22 cellular contexts compared by ENCODE assay signal in the genomic region with DNA sequence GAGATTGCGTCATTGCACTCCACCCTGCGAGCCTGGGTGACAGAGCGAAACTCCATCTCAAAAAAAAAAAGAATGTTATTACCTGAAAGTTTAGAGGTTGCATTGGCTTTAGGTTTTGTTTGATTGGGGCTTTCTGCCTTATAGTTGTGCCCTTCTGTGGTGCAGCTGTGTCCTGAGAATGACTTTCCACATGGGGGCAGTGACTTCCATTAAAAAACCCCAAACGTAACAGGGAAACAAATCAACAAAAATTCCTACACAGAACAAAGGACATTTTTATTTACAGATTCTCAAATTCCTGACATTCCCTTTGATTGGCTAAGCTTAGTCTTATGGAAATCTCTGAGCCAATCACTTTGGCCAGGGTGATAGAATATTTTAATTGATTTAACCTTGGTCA.
DNase-seq lines count a peak whose midpoint lies in the region; ATAC-seq and TF ChIP-seq lines count a peak whose summit lies in the region.
"Had no signal": no experiment of that assay in that cellular context is flagged by ENCODE, and none has a peak within 500 bp of the region (broad histone marks: within the 10 kb centered on the region; RNA-seq: fewer than 3 reads in every experiment).

No MANE protein-coding gene starts in this region.

- ATAC-seq in foreskin keratinocyte (no peak), left colon (no peak)
- ATAC-seq: T-cell had no signal

- no peak overlapping the region for H2BK5ac ChIP-seq in H9 (ENCODE audit: insufficient read length, low read length)

- no peak overlapping the region for H2BK15ac ChIP-seq in H9 (ENCODE audit: low read depth, low read length)

- H3K27ac ChIP-seq in H9 (ENCODE audit: insufficient read length, low read depth, low read length) (no peak overlapping the region), foreskin keratinocyte (no peak overlapping the region)

- H3K4me1 Mint-ChIP-seq in H9 (0 out of 4 replicates have a peak, but pooled peaks cover 2 to 3% of the 10 kb centered on the region in 2 experiments), glutamatergic neuron (ENCODE audit: low read depth, unreplicated experiment) (peaks cover under 1% of the 10 kb centered on the region)
- H3K4me1 Mint-ChIP-seq: activated CD4-positive, alpha-beta memory T cell treated with anti-CD3 and anti-CD28 coated beads, Interleukin-2, amount 10 ng/mL, durations not matched to agents 7 days and 5 days; activated naive CD8-positive, alpha-beta T cell treated with anti-CD3 and anti-CD28 coated beads for 36 hours; memory B cell; T-cell had no signal

- H3K4ac ChIP-seq in H9 (ENCODE audit: low read depth, low read length): no peak overlapping the region

- no peaks in the 10 kb centered on the region for H3K27me3 ChIP-seq in H9 (ENCODE audit: insufficient read depth, low read length)
- H3K27me3 ChIP-seq in foreskin keratinocyte: no peaks in the 10 kb centered on the region
- 0 out of 2 replicates have a peak, but pooled peaks cover 2% of the 10 kb centered on the region for H3K27me3 ChIP-seq in MG63

- no peak overlapping the region for H2AK5ac ChIP-seq in H9 (ENCODE audit: insufficient read length, low read length)

- DNase-seq in EL (peak; percentile 3), H9 (no peak), OCI-M1 (lab: John Stamatoyannopoulos, UW) (peak; percentile 2), foreskin keratinocyte (no peak), left colon (no peak), MG63 (no peak), glutamatergic neuron (no peak), foreskin melanocyte (no peak)
- DNase-seq: activated CD4-positive, alpha-beta memory T cell treated with anti-CD3 and anti-CD28 coated beads, Interleukin-2, amount 10 ng/mL, durations not matched to agents 7 days and 5 days; activated CD4-positive, CD25-positive, alpha-beta regulatory T cell treated with anti-CD3 and anti-CD28 coated beads, Interleukin-2, amount 50 U/mL, for 72 hours; activated naive CD8-positive, alpha-beta T cell treated with anti-CD3 and anti-CD28 coated beads for 36 hours; caudate nucleus; CD4-positive, alpha-beta T cell; NCI-H1694 treated with DMSO at 0.1 percent for 48 hours; NCI-H748 treated with DMSO at 0.1 percent for 48 hours; nucleus accumbens; SHP77; T-cell had no signal

- H3K27ac Mint-ChIP-seq in H9 (no peak overlapping the region; a peak in 1 of 7 replicates), glutamatergic neuron (ENCODE audit: unreplicated experiment) (no peak overlapping the region)
- H3K27ac Mint-ChIP-seq: activated CD4-positive, alpha-beta memory T cell treated with anti-CD3 and anti-CD28 coated beads, Interleukin-2, amount 10 ng/mL, durations not matched to agents 7 days and 5 days; activated naive CD8-positive, alpha-beta T cell treated with anti-CD3 and anti-CD28 coated beads for 36 hours; CD4-positive, alpha-beta T cell; dendritic cell treated with granulocyte-macrophage colony-stimulating factor and Interleukin-4, amounts not matched to agents 40 ng/mL and 50 ng/mL, for 4 days; memory B cell; T-cell; type B pancreatic cell had no signal

- no peak overlapping the region for H3K4me2 ChIP-seq in H9 (ENCODE audit: insufficient read depth, insufficient read length, low read length)

- H3K4me3 ChIP-seq in MG63: no peak overlapping the region
- H3K4me3 ChIP-seq: HAP-1 had no signal

- no peak overlapping the region for H4K91ac ChIP-seq in H9 (ENCODE audit: insufficient read length, low read depth, low read length)

- H3K23ac ChIP-seq in H9 (ENCODE audit: insufficient read length, low read depth, low read length): no peak overlapping the region

- no peaks in the 10 kb centered on the region for H3K79me2 ChIP-seq in H9 (ENCODE audit: insufficient read depth, low read length)

- H3K56ac ChIP-seq in H9 (ENCODE audit: insufficient read length, low read depth, low read length): no peak overlapping the region

- H2AFZ ChIP-seq in H9 (ENCODE audit: low read length): no peak overlapping the region

- no peaks in the 10 kb centered on the region for H4K20me1 ChIP-seq in H9 (ENCODE audit: control insufficient read depth, insufficient read depth, insufficient read length)

- H3K9me3 Mint-ChIP-seq in H9 (no peaks in the 10 kb centered on the region), glutamatergic neuron (ENCODE audit: unreplicated experiment) (no peaks in the 10 kb centered on the region)
- H3K9me3 Mint-ChIP-seq: type B pancreatic cell had no signal

- no peaks in the 10 kb centered on the region for H3K36me3 ChIP-seq in MG63
- H3K36me3 ChIP-seq: HAP-1 had no signal

- no peaks in the 10 kb centered on the region for H3K36me3 Mint-ChIP-seq in H9 (ENCODE audit: insufficient read depth in 1 of 3, low read depth in 3 of 3)
- H3K36me3 Mint-ChIP-seq in glutamatergic neuron (ENCODE audit: unreplicated experiment): no peaks in the 10 kb centered on the region
- H3K36me3 Mint-ChIP-seq: activated naive CD8-positive, alpha-beta T cell treated with anti-CD3 and anti-CD28 coated beads for 36 hours; memory B cell; T-cell; type B pancreatic cell had no signal

- H3K4me1 ChIP-seq in H9 (ENCODE audit: insufficient read depth, low read length): no peaks in the 10 kb centered on the region
- H3K4me1 ChIP-seq in foreskin keratinocyte: no peaks in the 10 kb centered on the region
- H3K4me1 ChIP-seq: HAP-1 had no signal

- no peak overlapping the region for H3K4me3 Mint-ChIP-seq in H9
- no peak overlapping the region for H3K4me3 Mint-ChIP-seq in glutamatergic neuron (ENCODE audit: unreplicated experiment)
- H3K4me3 Mint-ChIP-seq: activated CD4-positive, alpha-beta memory T cell treated with anti-CD3 and anti-CD28 coated beads, Interleukin-2, amount 10 ng/mL, durations not matched to agents 7 days and 5 days; activated naive CD8-positive, alpha-beta T cell treated with anti-CD3 and anti-CD28 coated beads for 36 hours; CD4-positive, alpha-beta T cell; dendritic cell treated with granulocyte-macrophage colony-stimulating factor and Interleukin-4, amounts not matched to agents 40 ng/mL and 50 ng/mL, for 4 days; memory B cell; T-cell; type B pancreatic cell had no signal

- no peak overlapping the region for H3T11ph ChIP-seq in H9 (ENCODE audit: low read length)

- H3K9ac ChIP-seq in H9 (ENCODE audit: extremely low read depth, insufficient read length, low read length): no peak overlapping the region

- H2BK120ac ChIP-seq in H9 (ENCODE audit: low read depth, low read length, poor library complexity, severe bottlenecking): no peak overlapping the region

- H2BK12ac ChIP-seq in H9 (ENCODE audit: insufficient read length, low read depth, low read length): no peak overlapping the region

- H3K9me3 ChIP-seq in H9 (ENCODE audit: control insufficient read depth, low read depth, low read length) (no peaks in the 10 kb centered on the region), MG63 (no peaks in the 10 kb centered on the region)
- H3K9me3 ChIP-seq: HAP-1 had no signal

- no peak overlapping the region for H2BK20ac ChIP-seq in H9 (ENCODE audit: low read depth, low read length, poor library complexity, severe bottlenecking)

- TF ChIP-seq CTCF in H9 (conservative IDR thresholded peaks at IDR 0.05): peak; percentile 51; the same call in 2 of the 3 replicates
- peak; percentile 8 for TF ChIP-seq CTCF in foreskin keratinocyte (conservative IDR thresholded peaks at IDR 0.05)
- no peak for TF ChIP-seq CTCF in glutamatergic neuron (IDR thresholded peaks at IDR 0.05; ENCODE audit: partially characterized antibody, unreplicated experiment)

- no peak overlapping the region for H3K14ac ChIP-seq in H9 (ENCODE audit: insufficient read depth, low read length)

- no peaks in the 10 kb centered on the region for H3K23me2 ChIP-seq in H9 (ENCODE audit: insufficient read length, low read depth, low read length, poor library complexity, severe bottlenecking)

- H3K27me3 Mint-ChIP-seq in H9 (ENCODE audit: low read depth): no peaks in the 10 kb centered on the region
- H3K27me3 Mint-ChIP-seq in glutamatergic neuron (ENCODE audit: unreplicated experiment): no peaks in the 10 kb centered on the region
- H3K27me3 Mint-ChIP-seq: activated CD4-positive, alpha-beta memory T cell treated with anti-CD3 and anti-CD28 coated beads, Interleukin-2, amount 10 ng/mL, durations not matched to agents 7 days and 5 days; activated naive CD8-positive, alpha-beta T cell treated with anti-CD3 and anti-CD28 coated beads for 36 hours; CD4-positive, alpha-beta T cell; dendritic cell treated with granulocyte-macrophage colony-stimulating factor and Interleukin-4, amounts not matched to agents 40 ng/mL and 50 ng/mL, for 4 days; memory B cell; T-cell; type B pancreatic cell had no signal

- no peaks in the 10 kb centered on the region for H3K79me1 ChIP-seq in H9 (ENCODE audit: insufficient read depth, low read depth, low read length, poor library complexity, severe bottlenecking)

- no peak overlapping the region for H3K18ac ChIP-seq in H9 (ENCODE audit: insufficient read length, low read depth, low read length)

- H4K8ac ChIP-seq in H9 (replicated peaks; ENCODE audit: insufficient read length, low read depth, low read length): no peak overlapping the region

- WGBS in H9 (ENCODE audit: extremely low coverage, insufficient read length, low lambda C conversion rate): no CpG with 5 or more reads among the region's 4 CpGs

- intact Hi-C loops in left colon (cut with DNase I, micrococcal nuclease): no loop called here

- no peak overlapping the region for H4K5ac ChIP-seq in H9 (ENCODE audit: insufficient read length, low read depth, low read length)

Comparison
In these comparisons a context has a peak if more than half of its experiments do, and no peak if none do; other contexts are left out.
1. DNase-seq: peak in EL (single experiment) and OCI-M1 (single experiment); none in H9 (single experiment), foreskin keratinocyte (0 of 2), left colon (0 of 2), MG63 (single experiment), glutamatergic neuron (single experiment) and foreskin melanocyte (single experiment).